In the genomic region with DNA sequence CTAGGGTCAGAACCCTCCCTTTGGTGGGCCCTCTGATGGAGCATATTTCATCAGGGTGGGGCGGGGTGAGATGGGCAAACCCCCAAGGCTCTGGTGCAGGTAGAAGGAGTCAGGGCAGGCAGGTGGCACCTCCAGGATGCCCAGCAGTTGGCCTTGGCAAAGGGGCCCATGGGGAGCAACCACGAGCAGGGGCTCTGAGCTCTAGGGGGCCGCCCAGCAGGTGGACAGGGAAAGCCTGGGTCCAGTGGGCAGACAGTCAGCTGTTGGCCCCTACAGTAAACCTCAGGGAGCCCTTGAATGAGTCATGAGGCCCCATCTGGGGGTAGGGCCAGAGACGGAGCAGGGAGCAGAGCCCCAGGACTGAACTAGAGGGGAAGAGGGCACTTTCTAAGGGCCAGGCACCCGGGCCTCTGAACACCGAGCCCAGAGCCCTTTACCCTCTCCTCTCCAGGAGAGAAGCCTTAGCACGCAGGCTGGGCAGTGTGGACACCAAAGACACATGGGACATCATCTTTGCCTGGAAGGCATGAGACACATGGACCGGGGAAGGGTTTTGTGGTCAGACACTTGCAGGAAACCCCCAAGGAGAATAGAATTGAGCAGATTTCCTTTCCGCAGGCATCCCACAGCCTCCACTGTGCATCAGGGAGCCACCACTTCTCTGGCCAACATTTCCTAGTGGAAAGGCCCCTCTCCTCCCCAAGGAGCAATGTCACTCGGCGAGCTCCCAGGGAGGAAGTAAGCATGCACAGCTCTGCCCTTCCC, we compare ENCODE assay signal across 1 cellular context.
TF ChIP-seq lines count a peak whose summit lies in the region.

No MANE protein-coding gene starts in this region.

TF ChIP-seq in IMR-90, 13 proteins besides CTCF, POLR2A, EP300 and RAD21 (continued from another document):
- TF ChIP-seq, protein P1, sequence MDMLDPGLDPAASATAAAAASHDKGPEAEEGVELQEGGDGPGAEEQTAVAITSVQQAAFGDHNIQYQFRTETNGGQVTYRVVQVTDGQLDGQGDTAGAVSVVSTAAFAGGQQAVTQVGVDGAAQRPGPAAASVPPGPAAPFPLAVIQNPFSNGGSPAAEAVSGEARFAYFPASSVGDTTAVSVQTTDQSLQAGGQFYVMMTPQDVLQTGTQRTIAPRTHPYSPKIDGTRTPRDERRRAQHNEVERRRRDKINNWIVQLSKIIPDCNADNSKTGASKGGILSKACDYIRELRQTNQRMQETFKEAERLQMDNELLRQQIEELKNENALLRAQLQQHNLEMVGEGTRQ (IDR thresholded peaks at IDR 0.05; ENCODE audit: low read depth, low read length): no peak
- TF ChIP-seq, protein P2, sequence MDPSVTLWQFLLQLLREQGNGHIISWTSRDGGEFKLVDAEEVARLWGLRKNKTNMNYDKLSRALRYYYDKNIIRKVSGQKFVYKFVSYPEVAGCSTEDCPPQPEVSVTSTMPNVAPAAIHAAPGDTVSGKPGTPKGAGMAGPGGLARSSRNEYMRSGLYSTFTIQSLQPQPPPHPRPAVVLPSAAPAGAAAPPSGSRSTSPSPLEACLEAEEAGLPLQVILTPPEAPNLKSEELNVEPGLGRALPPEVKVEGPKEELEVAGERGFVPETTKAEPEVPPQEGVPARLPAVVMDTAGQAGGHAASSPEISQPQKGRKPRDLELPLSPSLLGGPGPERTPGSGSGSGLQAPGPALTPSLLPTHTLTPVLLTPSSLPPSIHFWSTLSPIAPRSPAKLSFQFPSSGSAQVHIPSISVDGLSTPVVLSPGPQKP (IDR thresholded peaks at IDR 0.05; ENCODE audit: borderline replicate concordance, low read depth, low read length): no peak
- no peak for TF ChIP-seq SMC3 (IDR thresholded peaks at IDR 0.05; ENCODE audit: low read depth, low read length)
- no peak for TF ChIP-seq BHLHE40 (IDR thresholded peaks at IDR 0.05; ENCODE audit: low read depth, low read length)
- no peak for TF ChIP-seq MAZ (IDR thresholded peaks at IDR 0.05; ENCODE audit: borderline replicate concordance, low read depth, low read length)
- TF ChIP-seq RCOR1 (IDR thresholded peaks at IDR 0.05; ENCODE audit: insufficient replicate concordance, low read length): no peak
- TF ChIP-seq MXI1 (IDR thresholded peaks at IDR 0.05; ENCODE audit: borderline replicate concordance, low read depth, low read length): no peak
- TF ChIP-seq FOS (IDR thresholded peaks at IDR 0.05; ENCODE audit: low read depth, low read length): no peak
- no peak for TF ChIP-seq CHD1 (IDR thresholded peaks at IDR 0.05; ENCODE audit: low read depth, low read length)
- no peak for TF ChIP-seq CEBPB (IDR thresholded peaks at IDR 0.05; ENCODE audit: low read depth, low read length)
